In the genomic region with DNA sequence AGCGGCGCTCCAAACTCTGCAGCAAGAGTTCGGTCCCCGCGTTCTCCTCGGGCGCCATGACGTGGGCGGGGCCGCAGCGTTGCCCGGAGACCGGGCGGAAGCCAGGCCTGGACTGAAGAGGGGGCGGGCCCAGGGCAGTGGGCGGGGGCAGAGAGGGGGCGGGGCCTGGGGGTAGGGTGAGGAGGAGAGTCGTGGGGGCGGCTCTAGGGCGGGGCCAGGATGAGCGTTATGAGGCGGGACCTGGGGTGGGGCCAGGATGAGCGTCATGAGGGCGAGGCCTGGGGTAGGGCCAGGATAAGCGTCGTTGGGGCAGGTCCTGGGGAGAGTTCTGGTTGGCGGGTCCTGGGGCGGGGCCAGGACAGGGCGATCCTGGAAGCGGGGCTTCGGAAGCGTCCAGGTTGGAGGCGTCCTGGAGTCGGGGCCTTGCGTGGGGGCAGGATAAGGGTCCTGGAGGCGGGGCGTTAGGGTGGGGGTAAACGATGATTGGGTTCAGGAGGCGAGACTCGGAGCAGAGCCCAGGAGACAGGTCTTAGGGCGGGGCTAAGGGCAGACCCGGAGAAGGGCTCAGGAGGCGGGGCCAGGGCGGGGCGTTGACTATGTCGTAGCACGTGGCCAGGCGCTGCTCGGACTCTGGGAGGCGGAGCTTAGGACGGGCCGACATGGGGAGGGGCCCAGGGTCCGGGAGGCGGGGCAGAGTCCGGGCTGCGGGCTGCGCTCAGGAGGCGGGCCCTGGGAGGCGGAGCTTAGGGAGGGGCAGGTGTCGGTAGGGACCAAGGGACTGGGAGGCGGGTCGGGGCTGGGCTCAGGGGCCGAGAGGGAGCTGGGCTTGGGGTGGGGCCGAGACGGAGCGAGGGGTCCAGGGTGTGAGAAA, we compare ENCODE assay signal across 8 cellular contexts.
A peak's percentile ranks its signal among the peaks of the same experiment; 100 is the strongest.
DNase-seq lines count a peak whose midpoint lies in the region; ATAC-seq and TF ChIP-seq lines count a peak whose summit lies in the region.
"Not testable (repeated sequence)": the region's sequence is repeated elsewhere in the genome, so short reads cannot be mapped to it uniquely, and the experiment has no call there.

No MANE protein-coding gene starts in this region.

- peak; percentile 93 for ATAC-seq in HG03432 (IDR thresholded peaks at IDR 0.05; ENCODE audit: unreplicated experiment)

- TF ChIP-seq POLR2A in GM18951 (IDR thresholded peaks at IDR 0.05; ENCODE audit: extremely low read depth, insufficient read depth, insufficient read length), result peak; percentile 61

- DNase-seq in ACHN, result peak; percentile 88
- peak; percentile 90 for DNase-seq in NCI-H460 (ENCODE audit: extremely low read depth, low read depth)
- peak; percentile 99 for DNase-seq in activated CD4-positive, CD25-positive, alpha-beta regulatory T cell treated with anti-CD3 and anti-CD28 coated beads, Interleukin-2, amount 50 U/mL, for 72 hours
- peak; percentile 95 for DNase-seq in cerebellar cortex (ENCODE audit: low spot score)
- DNase-seq in iris pigment epithelial cell (ENCODE audit: low read depth), result peak; percentile 97
- peak; percentile 94 for DNase-seq in smooth muscle cell of the brain vasculature (ENCODE audit: low read depth, low spot score)

- in situ Hi-C loops in ACHN (cut with HindIII; ENCODE audit: low pct_ligation_motif_present, low pct_unique_long_range_greater_than_20kb, low sequenced_read_pairs); GM18951 (cut with MboI; ENCODE audit: low sequenced_read_pairs, unreplicated experiment): not testable (repeated sequence)

Comparison
In these comparisons a context has a peak if more than half of its experiments do, and no peak if none do; other contexts are left out.
1. Peak in every context shown above with its lines: DNase-seq and ATAC-seq.